ENCODE assay signal across 13 cellular contexts in the genomic region with DNA sequence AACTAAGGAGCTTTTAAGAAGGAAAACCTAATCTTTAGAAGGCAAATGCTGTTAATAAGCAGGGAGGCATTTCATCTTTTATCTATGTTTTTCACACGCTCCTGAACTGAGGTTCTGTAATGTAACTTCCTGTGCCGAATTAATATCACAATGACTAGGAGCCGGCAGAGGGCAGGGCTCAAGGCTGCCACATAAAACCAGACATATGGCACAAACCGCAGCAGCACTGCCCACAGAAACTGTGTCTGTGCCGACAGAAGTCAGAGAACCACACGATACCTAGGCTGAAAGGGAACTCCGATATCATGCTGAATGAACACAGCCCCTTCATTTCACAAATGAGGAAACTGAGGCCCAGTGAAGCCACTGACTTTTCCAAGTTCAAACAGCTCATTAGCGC.
"Had no signal": no experiment of that assay in that cellular context is flagged by ENCODE, and none has a peak within 500 bp of the region (broad histone marks: within the 10 kb centered on the region; RNA-seq: fewer than 3 reads in every experiment).

No MANE protein-coding gene starts in this region.

- H3K4me3 Mint-ChIP-seq: activated B cell treated with CpG ODN at 0.5 μM for 24 hours; activated CD4-positive, alpha-beta T cell treated with anti-CD3 and anti-CD28 coated beads, Interleukin-2, amount 10 ng/mL, durations not matched to agents 24 days and 14 days; dendritic cell treated with granulocyte-macrophage colony-stimulating factor and Interleukin-4, amounts not matched to agents 40 ng/mL and 50 ng/mL, for 4 days; natural killer cell had no signal

- H3K4me1 Mint-ChIP-seq: activated CD4-positive, alpha-beta T cell treated with anti-CD3 and anti-CD28 coated beads, Interleukin-2, amount 10 ng/mL, durations not matched to agents 24 days and 14 days had no signal

- H3K4me3 ChIP-seq: adrenal gland, tibial nerve, vagina had no signal

- H3K27ac ChIP-seq: adrenal gland, tibial nerve, vagina had no signal

- H3K4me1 ChIP-seq: tibial nerve, vagina had no signal

- H3K9me3 ChIP-seq: adrenal gland, tibial nerve, vagina had no signal

- DNase-seq: activated B cell treated with CpG ODN at 0.5 μM for 24 hours; activated CD4-positive, alpha-beta T cell treated with anti-CD3 and anti-CD28 coated beads, Interleukin-2, amount 10 ng/mL, durations not matched to agents 24 days and 14 days; activated CD8-positive, alpha-beta memory T cell treated with anti-CD3 and anti-CD28 coated beads for 24 hours; activated naive CD4-positive, alpha-beta T cell treated with anti-CD3 and anti-CD28 coated beads, Interleukin-2, amount 50 U/mL, for 16 hours; left cardiac atrium; mammary epithelial cell; natural killer cell; stimulated activated CD4-positive, alpha-beta T cell treated with anti-CD3 and anti-CD28 coated beads, Interleukin-4, amount 100 ng/mL, for 4 hours; T-helper 9 cell had no signal

- H3K36me3 Mint-ChIP-seq: natural killer cell had no signal

- H3K36me3 ChIP-seq: adrenal gland, vagina had no signal

- H3K27me3 ChIP-seq: adrenal gland, tibial nerve, vagina had no signal

- H3K9me3 Mint-ChIP-seq: activated B cell treated with CpG ODN at 0.5 μM for 24 hours; activated CD4-positive, alpha-beta T cell treated with anti-CD3 and anti-CD28 coated beads, Interleukin-2, amount 10 ng/mL, durations not matched to agents 24 days and 14 days; dendritic cell treated with granulocyte-macrophage colony-stimulating factor and Interleukin-4, amounts not matched to agents 40 ng/mL and 50 ng/mL, for 4 days; natural killer cell had no signal

- H3K27me3 Mint-ChIP-seq: activated B cell treated with CpG ODN at 0.5 μM for 24 hours; activated CD4-positive, alpha-beta T cell treated with anti-CD3 and anti-CD28 coated beads, Interleukin-2, amount 10 ng/mL, durations not matched to agents 24 days and 14 days; dendritic cell treated with granulocyte-macrophage colony-stimulating factor and Interleukin-4, amounts not matched to agents 40 ng/mL and 50 ng/mL, for 4 days had no signal

- H3K27ac Mint-ChIP-seq: activated B cell treated with CpG ODN at 0.5 μM for 24 hours; activated CD4-positive, alpha-beta T cell treated with anti-CD3 and anti-CD28 coated beads, Interleukin-2, amount 10 ng/mL, durations not matched to agents 24 days and 14 days; dendritic cell treated with granulocyte-macrophage colony-stimulating factor and Interleukin-4, amounts not matched to agents 40 ng/mL and 50 ng/mL, for 4 days had no signal
